In the genomic region with DNA sequence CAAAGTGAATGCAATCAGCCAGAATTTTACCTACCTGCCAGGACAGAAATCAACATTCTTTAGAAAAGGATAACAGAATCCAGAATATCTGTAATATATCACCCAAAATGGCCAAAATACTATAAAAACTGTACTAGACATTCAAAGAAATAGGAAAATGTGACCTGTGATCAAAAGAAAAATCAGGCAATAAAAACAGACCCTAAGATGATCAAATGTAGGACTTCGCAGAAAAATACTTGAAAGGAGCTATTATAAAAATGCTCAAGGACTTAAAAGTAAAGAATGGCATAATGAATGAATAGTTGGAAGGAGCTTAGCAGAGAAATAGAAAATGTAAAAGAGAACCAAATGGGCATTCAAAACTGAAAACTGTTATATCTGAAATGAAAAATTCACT, we compare ENCODE assay signal across 36 cellular contexts. TPM values are rescaled to one million over a fixed set of nuclear protein-coding genes. Genes with fewer than 3 reads are reported as not detected.
"Had no signal": no experiment of that assay in that cellular context is flagged by ENCODE, and none has a peak within 500 bp of the region (broad histone marks: within the 10 kb centered on the region; RNA-seq: fewer than 3 reads in every experiment).

No MANE protein-coding gene starts in this region.

- DNase-seq: Karpas-422, Kasumi-1, MG63, MM.1S, MV-4-11, NCI-H1048, NCI-H1092, NCI-H1092 treated with DMSO at 0.1 percent for 48 hours, NCI-H1105, NCI-H1105 treated with DMSO at 0.1 percent for 48 hours, NCI-H1417, NCI-H1417 treated with DMSO at 0.1 percent for 48 hours, NCI-H1436, NCI-H1436 treated with DMSO at 0.1 percent for 48 hours, NCI-H146, NCI-H1694, NCI-H1694 treated with DMSO at 0.1 percent for 48 hours, NCI-H187, NCI-H187 treated with DMSO at 0.1 percent for 48 hours, NCI-H1930, NCI-H2029, NCI-H2029 treated with DMSO at 0.1 percent for 48 hours, NCI-H2081, NCI-H2081 treated with DMSO at 0.1 percent for 48 hours, NCI-H2107, NCI-H2171, NCI-H2171 treated with DMSO at 0.1 percent for 48 hours, NCI-H2227 treated with DMSO at 0.1 percent for 48 hours, NCI-H226, NCI-H345, NCI-H446, NCI-H446 treated with DMSO at 0.1 percent for 48 hours, NCI-H510A, NCI-H510A treated with DMSO at 0.1 percent for 48 hours had no signal

- H3K4me3 ChIP-seq: MG63 had no signal

- H3K27me3 ChIP-seq: MG63 had no signal

- H3K36me3 ChIP-seq: MG63 had no signal

RNA-seq across cellular contexts. Expression of a gene that starts 53.5 kb away (rescaled TPM):
- total RNA-seq: LHCN-M2, NCI-H460 had no signal
